Comparison of ENCODE assay signal across 1 cellular context in the genomic region with DNA sequence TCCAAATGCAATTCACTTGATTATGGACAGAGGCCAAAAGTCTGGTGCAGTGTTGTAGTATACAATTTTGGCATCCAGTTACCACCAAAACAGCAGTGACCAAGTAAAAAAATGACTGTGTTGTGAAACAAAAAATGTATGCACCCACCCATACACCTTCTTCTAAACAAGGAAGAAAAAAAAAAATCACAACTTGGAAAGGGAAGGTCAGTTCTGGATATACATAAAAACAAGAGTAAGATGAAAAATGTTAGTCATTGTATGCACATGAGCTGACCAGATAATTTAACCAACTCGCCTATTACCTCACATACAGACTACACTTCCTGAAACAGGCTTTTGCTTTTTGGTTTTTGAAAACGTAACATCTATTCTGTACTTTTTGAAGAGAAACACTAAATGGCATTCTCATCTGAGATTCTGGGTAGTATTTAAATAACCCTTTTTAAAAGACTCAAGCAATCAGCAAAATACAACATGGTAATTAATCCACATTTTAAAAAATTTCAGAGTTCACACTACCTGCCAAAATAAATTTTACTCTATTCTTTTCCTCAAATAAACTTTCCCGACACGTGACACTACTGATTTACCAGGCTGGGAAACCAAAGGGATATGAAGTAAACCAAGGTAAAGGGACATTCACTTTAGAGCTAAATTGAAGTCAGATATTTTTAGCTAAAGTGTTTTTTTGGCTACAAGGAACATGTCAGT.
TF ChIP-seq lines count a peak whose summit lies in the region.

No MANE protein-coding gene starts in this region.

TF ChIP-seq in K562, 482 proteins besides CTCF, POLR2A, EP300 and RAD21 (continued from another document and continues in another):
- TF ChIP-seq, protein P1, sequence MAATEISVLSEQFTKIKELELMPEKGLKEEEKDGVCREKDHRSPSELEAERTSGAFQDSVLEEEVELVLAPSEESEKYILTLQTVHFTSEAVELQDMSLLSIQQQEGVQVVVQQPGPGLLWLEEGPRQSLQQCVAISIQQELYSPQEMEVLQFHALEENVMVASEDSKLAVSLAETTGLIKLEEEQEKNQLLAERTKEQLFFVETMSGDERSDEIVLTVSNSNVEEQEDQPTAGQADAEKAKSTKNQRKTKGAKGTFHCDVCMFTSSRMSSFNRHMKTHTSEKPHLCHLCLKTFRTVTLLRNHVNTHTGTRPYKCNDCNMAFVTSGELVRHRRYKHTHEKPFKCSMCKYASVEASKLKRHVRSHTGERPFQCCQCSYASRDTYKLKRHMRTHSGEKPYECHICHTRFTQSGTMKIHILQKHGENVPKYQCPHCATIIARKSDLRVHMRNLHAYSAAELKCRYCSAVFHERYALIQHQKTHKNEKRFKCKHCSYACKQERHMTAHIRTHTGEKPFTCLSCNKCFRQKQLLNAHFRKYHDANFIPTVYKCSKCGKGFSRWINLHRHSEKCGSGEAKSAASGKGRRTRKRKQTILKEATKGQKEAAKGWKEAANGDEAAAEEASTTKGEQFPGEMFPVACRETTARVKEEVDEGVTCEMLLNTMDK (IDR thresholded peaks at IDR 0.05; ENCODE audit: borderline replicate concordance, insufficient read depth, low read depth, low read length, poor library complexity, severe bottlenecking), result no peak
- TF ChIP-seq, protein P2, sequence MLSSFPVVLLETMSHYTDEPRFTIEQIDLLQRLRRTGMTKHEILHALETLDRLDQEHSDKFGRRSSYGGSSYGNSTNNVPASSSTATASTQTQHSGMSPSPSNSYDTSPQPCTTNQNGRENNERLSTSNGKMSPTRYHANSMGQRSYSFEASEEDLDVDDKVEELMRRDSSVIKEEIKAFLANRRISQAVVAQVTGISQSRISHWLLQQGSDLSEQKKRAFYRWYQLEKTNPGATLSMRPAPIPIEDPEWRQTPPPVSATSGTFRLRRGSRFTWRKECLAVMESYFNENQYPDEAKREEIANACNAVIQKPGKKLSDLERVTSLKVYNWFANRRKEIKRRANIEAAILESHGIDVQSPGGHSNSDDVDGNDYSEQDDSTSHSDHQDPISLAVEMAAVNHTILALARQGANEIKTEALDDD (IDR thresholded peaks at IDR 0.05), result peak; percentile 80
- no peak for TF ChIP-seq HMG20A (CRISPR knock-in tag; conservative IDR thresholded peaks at IDR 0.05)
- no peak for TF ChIP-seq NFXL1 (CRISPR knock-in tag; IDR thresholded peaks at IDR 0.05)
- 0 out of 2 replicates have a peak, but pooled peaks have one; percentile 16 for TF ChIP-seq FOSL1 (tag; conservative IDR thresholded peaks at IDR 0.05)
- no peak for TF ChIP-seq RBM39 (optimal IDR thresholded peaks at IDR 0.05; ENCODE audit: low read depth, low read length)
- TF ChIP-seq ARNT (IDR thresholded peaks at IDR 0.05), result no peak; a peak in 1 of 4 replicates
- TF ChIP-seq NR4A1 (CRISPR knock-in tag; IDR thresholded peaks at IDR 0.05), result no peak
- no peak for TF ChIP-seq NR4A1 (tag; IDR thresholded peaks at IDR 0.05)
- no peak for TF ChIP-seq COPS2 (conservative IDR thresholded peaks at IDR 0.05)
- no peak for TF ChIP-seq SMARCE1 (IDR thresholded peaks at IDR 0.05)
- TF ChIP-seq POLR3G (IDR thresholded peaks at IDR 0.05; ENCODE audit: extremely low read depth, insufficient read length, insufficient replicate concordance), result no peak
- no peak for TF ChIP-seq CAMTA2 (CRISPR knock-in tag; conservative IDR thresholded peaks at IDR 0.05)
- no peak for TF ChIP-seq RERE (CRISPR knock-in tag; IDR thresholded peaks at IDR 0.05; ENCODE audit: borderline replicate concordance)
- TF ChIP-seq WHSC1 (IDR thresholded peaks at IDR 0.05; ENCODE audit: low read length), result no peak
- 0 out of 2 replicates have a peak, but pooled peaks have one; percentile 14 for TF ChIP-seq ZNF766 (CRISPR knock-in tag; conservative IDR thresholded peaks at IDR 0.05)
- TF ChIP-seq SIN3A (IDR thresholded peaks at IDR 0.05; ENCODE audit: borderline replicate concordance in 2 of 2, control insufficient read depth in 1 of 2, low read depth in 2 of 2, low read length in 2 of 2), result 0 out of 4 replicates have a peak, but pooled peaks of 1 of the 2 experiments have one; percentile 18
- TF ChIP-seq RB1 (IDR thresholded peaks at IDR 0.05; ENCODE audit: low read depth), result no peak
- no peak for TF ChIP-seq ZNF121 (CRISPR knock-in tag; conservative IDR thresholded peaks at IDR 0.05)
- no peak for TF ChIP-seq ZNF124 (CRISPR knock-in tag; IDR thresholded peaks at IDR 0.05)
- TF ChIP-seq, protein P3, sequence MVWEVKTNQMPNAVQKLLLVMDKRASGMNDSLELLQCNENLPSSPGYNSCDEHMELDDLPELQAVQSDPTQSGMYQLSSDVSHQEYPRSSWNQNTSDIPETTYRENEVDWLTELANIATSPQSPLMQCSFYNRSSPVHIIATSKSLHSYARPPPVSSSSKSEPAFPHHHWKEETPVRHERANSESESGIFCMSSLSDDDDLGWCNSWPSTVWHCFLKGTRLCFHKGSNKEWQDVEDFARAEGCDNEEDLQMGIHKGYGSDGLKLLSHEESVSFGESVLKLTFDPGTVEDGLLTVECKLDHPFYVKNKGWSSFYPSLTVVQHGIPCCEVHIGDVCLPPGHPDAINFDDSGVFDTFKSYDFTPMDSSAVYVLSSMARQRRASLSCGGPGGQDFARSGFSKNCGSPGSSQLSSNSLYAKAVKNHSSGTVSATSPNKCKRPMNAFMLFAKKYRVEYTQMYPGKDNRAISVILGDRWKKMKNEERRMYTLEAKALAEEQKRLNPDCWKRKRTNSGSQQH (CRISPR knock-in tag; IDR thresholded peaks at IDR 0.05), result no peak
- TF ChIP-seq ZNF668 (CRISPR knock-in tag; IDR thresholded peaks at IDR 0.05), result no peak
- TF ChIP-seq NR0B1 (IDR thresholded peaks at IDR 0.05; ENCODE audit: partially characterized antibody), result no peak
- TF ChIP-seq ZNF280A (IDR thresholded peaks at IDR 0.05; ENCODE audit: low read depth, partially characterized antibody), result no peak
- no peak for TF ChIP-seq ATF3 (IDR thresholded peaks at IDR 0.05)
- TF ChIP-seq ATF3 (CRISPR knock-in tag; conservative IDR thresholded peaks at IDR 0.05), result no peak
- TF ChIP-seq BHLHE40 (IDR thresholded peaks at IDR 0.05; ENCODE audit: low read length), result no peak
- TF ChIP-seq ZNF311 (CRISPR knock-in tag; IDR thresholded peaks at IDR 0.05), result no peak
- no peak for TF ChIP-seq ZNF589 (CRISPR knock-in tag; IDR thresholded peaks at IDR 0.05; ENCODE audit: low read depth)
- TF ChIP-seq NFE2 (IDR thresholded peaks at IDR 0.05; ENCODE audit: low read depth), result peak; percentile 38; the same call in 1 of the 2 replicates
- TF ChIP-seq MAFG (tag; conservative IDR thresholded peaks at IDR 0.05), result peak; percentile 43
- TF ChIP-seq, protein P4, sequence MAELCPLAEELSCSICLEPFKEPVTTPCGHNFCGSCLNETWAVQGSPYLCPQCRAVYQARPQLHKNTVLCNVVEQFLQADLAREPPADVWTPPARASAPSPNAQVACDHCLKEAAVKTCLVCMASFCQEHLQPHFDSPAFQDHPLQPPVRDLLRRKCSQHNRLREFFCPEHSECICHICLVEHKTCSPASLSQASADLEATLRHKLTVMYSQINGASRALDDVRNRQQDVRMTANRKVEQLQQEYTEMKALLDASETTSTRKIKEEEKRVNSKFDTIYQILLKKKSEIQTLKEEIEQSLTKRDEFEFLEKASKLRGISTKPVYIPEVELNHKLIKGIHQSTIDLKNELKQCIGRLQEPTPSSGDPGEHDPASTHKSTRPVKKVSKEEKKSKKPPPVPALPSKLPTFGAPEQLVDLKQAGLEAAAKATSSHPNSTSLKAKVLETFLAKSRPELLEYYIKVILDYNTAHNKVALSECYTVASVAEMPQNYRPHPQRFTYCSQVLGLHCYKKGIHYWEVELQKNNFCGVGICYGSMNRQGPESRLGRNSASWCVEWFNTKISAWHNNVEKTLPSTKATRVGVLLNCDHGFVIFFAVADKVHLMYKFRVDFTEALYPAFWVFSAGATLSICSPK (IDR thresholded peaks at IDR 0.05; ENCODE audit: borderline replicate concordance), result no peak
- no peak for TF ChIP-seq NRF1 (conservative IDR thresholded peaks at IDR 0.05 in 1 of 2, IDR thresholded peaks at IDR 0.05 in 1 of 2)
- TF ChIP-seq, protein P5, sequence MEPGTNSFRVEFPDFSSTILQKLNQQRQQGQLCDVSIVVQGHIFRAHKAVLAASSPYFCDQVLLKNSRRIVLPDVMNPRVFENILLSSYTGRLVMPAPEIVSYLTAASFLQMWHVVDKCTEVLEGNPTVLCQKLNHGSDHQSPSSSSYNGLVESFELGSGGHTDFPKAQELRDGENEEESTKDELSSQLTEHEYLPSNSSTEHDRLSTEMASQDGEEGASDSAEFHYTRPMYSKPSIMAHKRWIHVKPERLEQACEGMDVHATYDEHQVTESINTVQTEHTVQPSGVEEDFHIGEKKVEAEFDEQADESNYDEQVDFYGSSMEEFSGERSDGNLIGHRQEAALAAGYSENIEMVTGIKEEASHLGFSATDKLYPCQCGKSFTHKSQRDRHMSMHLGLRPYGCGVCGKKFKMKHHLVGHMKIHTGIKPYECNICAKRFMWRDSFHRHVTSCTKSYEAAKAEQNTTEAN (CRISPR knock-in tag; IDR thresholded peaks at IDR 0.05), result no peak
